ENCODE assay signal across 1 cellular context in genomic region chr22:20805972-20806471, GRCh38.
TF ChIP-seq lines count a peak whose summit lies in the region.

No MANE protein-coding gene starts in this region.

TF ChIP-seq in K562, 482 proteins besides CTCF, POLR2A, EP300 and RAD21 (continues in another document):
- TF ChIP-seq ARNT (IDR thresholded peaks at IDR 0.05): 0 out of 4 replicates have a peak, but pooled peaks of 1 of the 2 experiments have one; percentile 32
- 0 out of 2 replicates have a peak, but pooled peaks have one; percentile 7 for TF ChIP-seq STAT5A (IDR thresholded peaks at IDR 0.05; ENCODE audit: borderline replicate concordance, low read length)
- TF ChIP-seq TEAD1 (CRISPR knock-in tag; IDR thresholded peaks at IDR 0.05): peak; percentile 95 to 97
- TF ChIP-seq DPF2 (IDR thresholded peaks at IDR 0.05): peak; percentile 91
- no peak for TF ChIP-seq RNF2 (IDR thresholded peaks at IDR 0.05)
- peak; percentile 85 for TF ChIP-seq NFE2 (IDR thresholded peaks at IDR 0.05; ENCODE audit: low read depth)
- no peak for TF ChIP-seq CBX8 (IDR thresholded peaks at IDR 0.05; ENCODE audit: borderline replicate concordance, extremely low read depth, low read depth, low read length, poor library complexity, severe bottlenecking)
- 0 out of 2 replicates have a peak, but pooled peaks have one; percentile 23 for TF ChIP-seq CEBPB (tag; IDR thresholded peaks at IDR 0.05)
- TF ChIP-seq ZNF354B (CRISPR knock-in tag; IDR thresholded peaks at IDR 0.05): no peak
- TF ChIP-seq TEAD4 (IDR thresholded peaks at IDR 0.05; ENCODE audit: low read length): peak; percentile 84
- peak; percentile 94; the same call in 1 of the 2 replicates for TF ChIP-seq TEAD4 (CRISPR knock-in tag; IDR thresholded peaks at IDR 0.05; ENCODE audit: borderline replicate concordance)
- TF ChIP-seq MAFF (IDR thresholded peaks at IDR 0.05; ENCODE audit: low read length): peak; percentile 21; the same call in 1 of the 2 replicates
- TF ChIP-seq TEAD2 (tag; IDR thresholded peaks at IDR 0.05): peak; percentile 77; the same call in 1 of the 2 replicates
- peak; percentile 58; the same call in 1 of the 2 replicates for TF ChIP-seq MBD1 (CRISPR knock-in tag; IDR thresholded peaks at IDR 0.05)
- TF ChIP-seq MAFG (tag; conservative IDR thresholded peaks at IDR 0.05): peak; percentile 85
- TF ChIP-seq HNRNPH1 (optimal IDR thresholded peaks at IDR 0.05; ENCODE audit: low read depth, low read length): no peak
- TF ChIP-seq YBX1 (IDR thresholded peaks at IDR 0.05): no peak
- 0 out of 4 replicates have a peak, but pooled peaks of 1 of the 2 experiments have one; percentile 66 for TF ChIP-seq FOXA3 (CRISPR knock-in tag; conservative IDR thresholded peaks at IDR 0.05 in 1 of 2, IDR thresholded peaks at IDR 0.05 in 1 of 2)
- peak; percentile 7 for TF ChIP-seq PRDM10 (IDR thresholded peaks at IDR 0.05; ENCODE audit: partially characterized antibody)
- 0 out of 2 replicates have a peak, but pooled peaks have one; percentile 26 for TF ChIP-seq XRCC5 (IDR thresholded peaks at IDR 0.05; ENCODE audit: low read depth, low read length)
- TF ChIP-seq ELF4 (CRISPR knock-in tag; IDR thresholded peaks at IDR 0.05): 0 out of 2 replicates have a peak, but pooled peaks have one; percentile 59
- 0 out of 2 replicates have a peak, but pooled peaks have one; percentile 51 for TF ChIP-seq MECOM (CRISPR knock-in tag; IDR thresholded peaks at IDR 0.05)
- no peak for TF ChIP-seq ZNF347 (CRISPR knock-in tag; IDR thresholded peaks at IDR 0.05; ENCODE audit: low read depth)
- TF ChIP-seq SUPT5H (IDR thresholded peaks at IDR 0.05): no peak
- no peak for TF ChIP-seq ADNP (tag; IDR thresholded peaks at IDR 0.05)
- no peak for TF ChIP-seq POLR2G (IDR thresholded peaks at IDR 0.05; ENCODE audit: low read depth, low read length)
- TF ChIP-seq FOS (IDR thresholded peaks at IDR 0.05; ENCODE audit: extremely low read depth, insufficient read length): peak; percentile 44
- TF ChIP-seq ZNF316 (IDR thresholded peaks at IDR 0.05): peak; percentile 64
- peak; percentile 90 for TF ChIP-seq SMARCA4 (IDR thresholded peaks at IDR 0.05)
- TF ChIP-seq ZNF134 (CRISPR knock-in tag; conservative IDR thresholded peaks at IDR 0.05): no peak
- 0 out of 2 replicates have a peak, but pooled peaks have one; percentile 11 for TF ChIP-seq CBFA2T3 (IDR thresholded peaks at IDR 0.05)
- TF ChIP-seq SMARCC2 (IDR thresholded peaks at IDR 0.05; ENCODE audit: low read depth): peak; percentile 76; the same call in 1 of the 2 replicates
- no peak for TF ChIP-seq GATAD2B (IDR thresholded peaks at IDR 0.05; ENCODE audit: borderline replicate concordance)
- 0 out of 4 replicates have a peak, but pooled peaks of 1 of the 2 experiments have one; percentile 43 for TF ChIP-seq SRF (CRISPR knock-in tag; IDR thresholded peaks at IDR 0.05)
- TF ChIP-seq IRF1 (CRISPR knock-in tag; IDR thresholded peaks at IDR 0.05; ENCODE audit: borderline replicate concordance): no peak
- TF ChIP-seq KDM1A (IDR thresholded peaks at IDR 0.05): peak in 1 of 2 experiments; percentile 53; a peak in 1 of 4 replicates
- TF ChIP-seq SNAPC5 (CRISPR knock-in tag; IDR thresholded peaks at IDR 0.05): no peak
- no peak for TF ChIP-seq ETV6 (IDR thresholded peaks at IDR 0.05; ENCODE audit: borderline replicate concordance in 1 of 2, low read depth in 2 of 2, low read length in 1 of 2)
- TF ChIP-seq ETV6 (CRISPR knock-in tag; IDR thresholded peaks at IDR 0.05; ENCODE audit: borderline replicate concordance): no peak
- peak; percentile 32; the same call in 1 of the 2 replicates for TF ChIP-seq GABPB1 (CRISPR knock-in tag; IDR thresholded peaks at IDR 0.05)
- TF ChIP-seq ELK3 (CRISPR knock-in tag; IDR thresholded peaks at IDR 0.05): no peak
- TF ChIP-seq ARID4B (CRISPR knock-in tag; IDR thresholded peaks at IDR 0.05): peak; percentile 56
- TF ChIP-seq HMGXB4 (CRISPR knock-in tag; IDR thresholded peaks at IDR 0.05): 0 out of 2 replicates have a peak, but pooled peaks have one; percentile 23
- TF ChIP-seq JUN (IDR thresholded peaks at IDR 0.05; ENCODE audit: borderline replicate concordance, low read depth, low read length): peak; percentile 78
- TF ChIP-seq JUN (CRISPR knock-in tag; IDR thresholded peaks at IDR 0.05; ENCODE audit: borderline replicate concordance): peak; percentile 73; the same call in 1 of the 2 replicates
- TF ChIP-seq LCOR (CRISPR knock-in tag; IDR thresholded peaks at IDR 0.05): peak; percentile 72; the same call in 1 of the 2 replicates
- 0 out of 2 replicates have a peak, but pooled peaks have one; percentile 12 for TF ChIP-seq THAP7 (CRISPR knock-in tag; IDR thresholded peaks at IDR 0.05)
- no peak for TF ChIP-seq SETDB1 (IDR thresholded peaks at IDR 0.05; ENCODE audit: low read length)
- TF ChIP-seq C11orf30 (IDR thresholded peaks at IDR 0.05; ENCODE audit: low read depth): peak; percentile 77
- TF ChIP-seq ATF7 (IDR thresholded peaks at IDR 0.05): peak; percentile 32; the same call in 1 of the 2 replicates
- TF ChIP-seq VEZF1 (CRISPR knock-in tag; IDR thresholded peaks at IDR 0.05): peak; percentile 48; the same call in 1 of the 2 replicates
- 0 out of 2 replicates have a peak, but pooled peaks have one; percentile 24 for TF ChIP-seq RHOXF2B (CRISPR knock-in tag; conservative IDR thresholded peaks at IDR 0.05)
- TF ChIP-seq ZFP36 (IDR thresholded peaks at IDR 0.05; ENCODE audit: low read depth, low read length, partially characterized antibody): peak; percentile 51
- TF ChIP-seq ZEB2 (IDR thresholded peaks at IDR 0.05): peak; percentile 60; the same call in 1 of the 2 replicates
